8 cellular contexts compared by ENCODE assay signal in the genomic region with DNA sequence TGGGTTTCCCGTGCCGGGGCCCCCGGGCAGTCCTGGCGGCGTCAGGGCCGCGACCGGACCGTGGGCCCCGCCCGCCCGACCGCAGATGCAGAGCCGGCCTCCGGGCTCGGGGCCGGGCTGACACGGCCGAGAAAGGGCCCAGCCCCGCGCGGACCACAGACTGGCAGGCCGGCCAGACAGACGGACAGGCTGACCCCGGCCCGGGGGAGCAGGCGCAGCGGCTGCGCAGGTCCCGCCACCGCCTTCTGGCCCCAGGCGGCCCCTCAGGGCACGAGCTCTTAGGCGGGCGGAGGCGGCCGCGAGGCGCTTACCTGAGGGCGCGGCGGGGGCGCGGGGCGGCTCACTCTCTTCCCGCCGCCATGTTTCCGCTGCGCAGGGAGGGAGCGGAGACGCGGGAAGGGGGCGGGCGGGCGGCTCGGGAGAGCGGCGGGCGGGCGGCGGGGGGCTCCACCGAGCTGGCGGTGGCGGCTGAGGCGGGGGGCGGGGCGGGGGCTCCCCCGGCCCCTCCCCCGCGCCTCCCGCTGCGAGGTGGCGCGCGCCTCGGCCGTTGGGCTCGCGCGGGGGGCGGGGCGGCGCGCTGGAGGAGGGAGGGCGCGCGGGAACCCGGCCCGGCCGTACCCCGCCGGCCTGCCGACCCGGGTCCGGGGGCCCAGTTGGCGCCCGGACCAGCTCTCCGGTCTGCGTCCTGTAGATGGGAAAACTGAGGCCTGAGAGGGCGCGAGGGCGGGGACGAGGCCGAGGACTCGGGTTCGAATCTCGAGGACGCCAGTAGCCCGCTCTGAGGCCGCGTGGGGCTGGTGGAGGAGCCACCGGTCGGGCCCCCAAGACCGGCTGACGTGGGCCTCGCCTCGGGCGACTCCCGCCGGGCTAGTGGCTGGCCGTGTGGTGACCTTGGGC. TPM values are rescaled to one million over a fixed set of nuclear protein-coding genes. Genes with fewer than 3 reads are reported as not detected.
DNase-seq lines count a peak whose midpoint lies in the region; ATAC-seq and TF ChIP-seq lines count a peak whose summit lies in the region.

A gene (minus strand): TSS at position 559 of the 897 bp plus-strand sequence. CDS start 56,173 bp downstream, outside the sequence.

- no peaks in the 10 kb centered on the region for H3K27me3 ChIP-seq in Karpas-422 (ENCODE audit: low read length)

- H3K36me3 Mint-ChIP-seq in T-helper 1 cell treated with Interleukin-12 subunit alpha and Interleukin-12 subunit beta and Interleukin-4 antibody, amounts not matched to agents 30 μg/mL and 1 μg/mL, for 36 hours (ENCODE audit: low read depth) = peaks cover 2% of the 10 kb centered on the region

- H3K4me1 Mint-ChIP-seq in T-helper 1 cell treated with Interleukin-12 subunit alpha and Interleukin-12 subunit beta and Interleukin-4 antibody, amounts not matched to agents 30 μg/mL and 1 μg/mL, for 36 hours (ENCODE audit: low read depth) = peaks cover 30% of the 10 kb centered on the region

- H3K27me3 Mint-ChIP-seq in T-helper 1 cell treated with Interleukin-12 subunit alpha and Interleukin-12 subunit beta and Interleukin-4 antibody, amounts not matched to agents 30 μg/mL and 1 μg/mL, for 36 hours (ENCODE audit: low read depth) = peaks cover 2% of the 10 kb centered on the region

- no peaks in the 10 kb centered on the region for H3K36me3 ChIP-seq in Karpas-422 (ENCODE audit: insufficient read depth, low read length)

- in situ Hi-C loops in astrocyte of the cerebellum (cut with HindIII; ENCODE audit: low sequenced_read_pairs) = no loop called here

- peak within 1 kb of the TSS; percentile 89 for H3K9ac ChIP-seq in Karpas-422 (ENCODE audit: low read length)

- peaks cover 59% of the 10 kb centered on the region for H3K4me1 ChIP-seq in Karpas-422 (ENCODE audit: low read length)

- peak within 1 kb of the TSS; percentile 11; the same call in 1 of the 2 replicates for H2AFZ ChIP-seq in Karpas-422 (ENCODE audit: low read length)

- ATAC-seq in GM21528 (IDR thresholded peaks at IDR 0.05; ENCODE audit: low FRiP score, unreplicated experiment) = peak; percentile 44

- peak within 1 kb of the TSS; percentile 93 for H3K27ac ChIP-seq in Karpas-422 (ENCODE audit: low read length)

- H3K9me3 Mint-ChIP-seq in T-helper 1 cell treated with Interleukin-12 subunit alpha and Interleukin-12 subunit beta and Interleukin-4 antibody, amounts not matched to agents 30 μg/mL and 1 μg/mL, for 36 hours = no peaks in the 10 kb centered on the region

- no peaks in the 10 kb centered on the region for H3K9me2 ChIP-seq in Karpas-422 (replicated peaks; ENCODE audit: insufficient read depth, low read length)

- H3K4me3 Mint-ChIP-seq in T-helper 1 cell treated with Interleukin-12 subunit alpha and Interleukin-12 subunit beta and Interleukin-4 antibody, amounts not matched to agents 30 μg/mL and 1 μg/mL, for 36 hours = peak within 1 kb of the TSS; percentile 80

- peak within 1 kb of the TSS; percentile 85 for H3K4me3 ChIP-seq in Karpas-422 (ENCODE audit: low read length)
- peak within 1 kb of the TSS; percentile 57 for H3K4me3 ChIP-seq in astrocyte of the cerebellum (ENCODE audit: low read depth, low read length)
- H3K4me3 ChIP-seq in iPS-11a (ENCODE audit: low read depth, low read length) = peak within 1 kb of the TSS; percentile 59
- peak within 1 kb of the TSS; percentile 65 for H3K4me3 ChIP-seq in skeletal muscle cell (ENCODE audit: low read depth, low read length)

- no peaks in the 10 kb centered on the region for H3K9me3 ChIP-seq in Karpas-422 (ENCODE audit: low read length)

- peak within 1 kb of the TSS; percentile 42 for H3K27ac Mint-ChIP-seq in T-helper 1 cell treated with Interleukin-12 subunit alpha and Interleukin-12 subunit beta and Interleukin-4 antibody, amounts not matched to agents 30 μg/mL and 1 μg/mL, for 36 hours

- peak within 1 kb of the TSS; percentile 91 for H3K4me2 ChIP-seq in Karpas-422 (ENCODE audit: low read depth, low read length, poor library complexity, severe bottlenecking)

- DNase-seq in DMS53 (lab: John Stamatoyannopoulos, UW) (peak; percentile 86), Karpas-422 (peak; percentile 87), astrocyte of the cerebellum (ENCODE audit: low read depth) (no peak), skeletal muscle cell (ENCODE audit: low read depth) (no peak), amniotic stem cell (lab: John Stamatoyannopoulos, UW) (no peak)

- no peaks in the 10 kb centered on the region for H4K20me1 ChIP-seq in Karpas-422 (ENCODE audit: insufficient read depth, low read depth, low read length)

- peaks cover 58% of the 10 kb centered on the region for H3K79me2 ChIP-seq in Karpas-422 (ENCODE audit: low read length)

- TF ChIP-seq CTCF in astrocyte of the cerebellum (IDR thresholded peaks at IDR 0.05; ENCODE audit: low read depth, low read length, missing control alignments) = no peak

RNA-seq across cellular contexts. Expression of the gene that starts here (rescaled TPM):
- total RNA-seq in Karpas-422 (2014; rRNA removed; shearing (Covaris generic); ENCODE audit: low replicate concordance) = 50.2 and 83.6 TPM in 2 replicates

Comparison
In these comparisons a context has a peak if more than half of its experiments do, and no peak if none do; other contexts are left out.
1. DNase-seq: peak in DMS53 (single experiment) and Karpas-422 (single experiment); none in astrocyte of the cerebellum (single experiment), skeletal muscle cell (single experiment) and amniotic stem cell (single experiment).
2. Peak in every context shown above with its lines, with median percentiles within 50 percentile points of each other: H3K4me3 ChIP-seq.